ENCODE assay signal across 17 cellular contexts in genomic region chr7:372939-373791, GRCh38.
DNase-seq lines count a peak whose midpoint lies in the region; ATAC-seq and TF ChIP-seq lines count a peak whose summit lies in the region.
"Had no signal": no experiment of that assay in that cellular context is flagged by ENCODE, and none has a peak within 500 bp of the region (broad histone marks: within the 10 kb centered on the region; RNA-seq: fewer than 3 reads in every experiment).

No MANE protein-coding gene starts in this region.

- H2AFZ ChIP-seq in osteoblast (ENCODE audit: low read length): no peak overlapping the region

- no peak for TF ChIP-seq POLR2A in heart left ventricle (IDR thresholded peaks at IDR 0.05)

- ATAC-seq in heart left ventricle: no peak
- ATAC-seq in HG03139 (IDR thresholded peaks at IDR 0.05; ENCODE audit: unreplicated experiment): no peak
- no peak for ATAC-seq in GM19463 (IDR thresholded peaks at IDR 0.05; ENCODE audit: unreplicated experiment)
- ATAC-seq: stimulated activated memory B cell treated with anti-CD40 and anti-IgM and Interleukin-4, amounts not matched to agents 10 μg/mL and 1 μg/mL and 100 μg/mL, for 72 hours had no signal

- no peaks in the 10 kb centered on the region for H4K20me1 ChIP-seq in BLaER1
- H4K20me1 ChIP-seq in osteoblast (ENCODE audit: insufficient read depth, low read length): no peaks in the 10 kb centered on the region

- peak overlapping the region; percentile 76 for H3K27ac ChIP-seq in BLaER1
- no peak overlapping the region for H3K27ac ChIP-seq in heart left ventricle
- H3K27ac ChIP-seq in osteoblast (ENCODE audit: low read depth, low read length): no peak overlapping the region
- H3K27ac ChIP-seq: cardiac muscle cell had no signal

- H3K4me1 ChIP-seq in BLaER1 (peaks cover 96% of the 10 kb centered on the region), heart left ventricle (no peaks in the 10 kb centered on the region), osteoblast (ENCODE audit: insufficient read depth, low read length) (no peaks in the 10 kb centered on the region)

- H3K79me2 ChIP-seq in osteoblast (ENCODE audit: insufficient read depth, low read length): no peaks in the 10 kb centered on the region

- peak overlapping the region; percentile 97 for H3K4me2 ChIP-seq in BLaER1
- H3K4me2 ChIP-seq in osteoblast (ENCODE audit: insufficient read depth, low read length): no peak overlapping the region

- H3K27me3 ChIP-seq in BLaER1 (peaks cover 7% of the 10 kb centered on the region), heart left ventricle (peaks cover 0 to 25% (median 15%) of the 10 kb centered on the region in 9 donors), osteoblast (ENCODE audit: insufficient read depth, low read length) (peaks cover 20% of the 10 kb centered on the region)
- H3K27me3 ChIP-seq: cardiac muscle cell had no signal

- no peak for TF ChIP-seq CTCF in heart left ventricle (IDR thresholded peaks at IDR 0.05)
- TF ChIP-seq CTCF in osteoblast (IDR thresholded peaks at IDR 0.05; ENCODE audit: extremely low read depth, low read depth, low read length): no peak

- DNase-seq in ELF-1 (ENCODE audit: low read depth, low spot score): peak; percentile 69
- peak in 4 of 5 donors; percentile 9 to 37 (median 16) for DNase-seq in heart left ventricle
- DNase-seq in osteoblast (ENCODE audit: insufficient read length, low spot score, missing footprints): peak; percentile 88
- DNase-seq in stimulated activated naive CD4-positive, alpha-beta T cell (lab: John Stamatoyannopoulos, UW): no peak
- DNase-seq: activated CD4-positive, alpha-beta T cell treated with anti-CD3 and anti-CD28 coated beads, Interleukin-2, amount 50 U/mL, for 1 hour; activated gamma-delta T cell; C1 segment of cervical spinal cord; HCEC 1CT; NCI-H1105; NCI-H446; OCI-M1; stimulated activated CD4-positive, alpha-beta T cell treated with anti-CD3 and anti-CD28 coated beads, Interleukin-2, amount 100 ng/mL, for 48 hours had no signal

- H3K4me3 ChIP-seq in BLaER1 (peak overlapping the region; percentile 29), heart left ventricle (no peak overlapping the region), osteoblast (ENCODE audit: insufficient read depth, low read length) (no peak overlapping the region)
- H3K4me3 ChIP-seq: cardiac muscle cell had no signal

- 75 to 79% (median 77%) methylated on average over 38 to 39 of the region's 39 CpGs for WGBS in heart left ventricle, 4 donors

- intact Hi-C loops in heart left ventricle (cut with DNase I): no loop called here

- peak overlapping the region; percentile 50; the same call in 1 of the 2 replicates for H3K9ac ChIP-seq in BLaER1

- H3K36me3 ChIP-seq in BLaER1 (no peaks in the 10 kb centered on the region), heart left ventricle (no peaks in the 10 kb centered on the region), osteoblast (ENCODE audit: insufficient read depth, low read length) (no peaks in the 10 kb centered on the region)
- H3K36me3 ChIP-seq: cardiac muscle cell had no signal

- H3K9me3 ChIP-seq in BLaER1: no peaks in the 10 kb centered on the region
- H3K9me3 ChIP-seq in heart left ventricle: no peaks in the 10 kb centered on the region
- no peaks in the 10 kb centered on the region for H3K9me3 ChIP-seq in osteoblast (ENCODE audit: low read depth, low read length)

Comparison
In these comparisons a context has a peak if more than half of its experiments do, and no peak if none do; other contexts are left out.
1. DNase-seq: peak in ELF-1 (single experiment), heart left ventricle (4 of 5) and osteoblast (single experiment); none in stimulated activated naive CD4-positive, alpha-beta T cell (0 of 6).